17 cellular contexts compared by ENCODE assay signal in the genomic region with DNA sequence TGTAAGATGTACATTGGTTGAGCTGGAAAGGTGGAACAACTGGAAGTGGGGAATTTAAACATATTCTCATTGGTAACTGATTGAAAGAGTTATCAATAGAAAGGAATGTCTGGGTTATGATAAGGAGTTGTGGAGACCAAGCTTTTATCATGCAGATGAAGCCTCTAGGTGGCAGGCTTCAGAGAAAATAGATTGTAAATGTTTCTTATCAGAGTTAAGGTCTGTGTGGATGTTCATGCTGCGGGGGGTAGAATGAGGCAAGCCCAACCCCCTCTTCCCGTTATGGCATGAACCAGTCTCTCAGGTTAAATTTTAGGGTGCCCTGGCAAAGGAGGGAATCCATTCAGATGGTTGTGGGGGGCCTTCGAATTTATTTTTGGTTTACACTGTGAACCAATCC. TPM values are rescaled to one million over a fixed set of nuclear protein-coding genes. Genes with fewer than 3 reads are reported as not detected.
A peak's percentile ranks its signal among the peaks of the same experiment; 100 is the strongest.
DNase-seq lines count a peak whose midpoint lies in the region; TF ChIP-seq lines count a peak whose summit lies in the region.
"Had no signal": no experiment of that assay in that cellular context is flagged by ENCODE, and none has a peak within 500 bp of the region (broad histone marks: within the 10 kb centered on the region; RNA-seq: fewer than 3 reads in every experiment).

No MANE protein-coding gene starts in this region.

- peak; percentile 16 for TF ChIP-seq CTCF in foreskin fibroblast (IDR thresholded peaks at IDR 0.05; ENCODE audit: low read depth, low read length)

- in situ Hi-C loops in SK-MEL-5 (cut with HindIII; ENCODE audit: low pct_unique_long_range_greater_than_20kb, low sequenced_read_pairs): no loop called here

- DNase-seq in NCI-H82 (lab: John Stamatoyannopoulos, UW): peak; percentile 22
- no peak for DNase-seq in NCI-H82 treated with DMSO at 0.1 percent for 48 hours (lab: John Stamatoyannopoulos, UW; ENCODE audit: unreplicated experiment)
- peak; percentile 12 for DNase-seq in SK-MEL-5 (ENCODE audit: low read depth, low spot score)
- no peak for DNase-seq in foreskin fibroblast
- no peak for DNase-seq in NOMO-1 treated with DMSO at 0.1 percent for 48 hours (lab: John Stamatoyannopoulos, UW; ENCODE audit: unreplicated experiment)
- DNase-seq in NCI-H748 treated with DMSO at 0.1 percent for 48 hours (lab: John Stamatoyannopoulos, UW): no peak
- DNase-seq in cerebellar cortex (ENCODE audit: low spot score): no peak
- no peak for DNase-seq in midbrain (lab: John Stamatoyannopoulos, UW)
- DNase-seq: activated T-cell treated with anti-CD3 and anti-CD28 coated beads, Interleukin-2, amount 50 U/mL, for 72 hours; colonic mucosa; hypothalamus; naive B cell; NCI-H2081; NCI-H69; Right ventricle myocardium superior; stimulated activated CD4-positive, alpha-beta T cell treated with anti-CD3 and anti-CD28 coated beads, Interleukin-4, amount 100 ng/mL, for 24 hours; transverse colon had no signal

- no peak overlapping the region for H3K4me3 ChIP-seq in foreskin fibroblast (ENCODE audit: low read depth in 1 of 2, low read length in 2 of 2)
- H3K4me3 ChIP-seq: colonic mucosa, transverse colon had no signal

RNA-seq across cellular contexts. Expression of a gene that starts 16.0 kb away (rescaled TPM):
- 24.9 and 27.9 TPM in 2 replicates for total RNA-seq in SK-MEL-5 (2014; rRNA removed; shearing (Covaris generic))
- 19.6 and 26.8 TPM in 2 replicates for polyA plus RNA-seq in SK-MEL-5 (2015; cell fraction: cytosol; rRNA removed)
- 7.7 and 7.9 TPM in 2 replicates for polyA plus RNA-seq in SK-MEL-5 (2015; cell fraction: nucleus; rRNA removed)

Comparison
In these comparisons a context has a peak if more than half of its experiments do, and no peak if none do; other contexts are left out.
1. DNase-seq: peak in NCI-H82 (single experiment) and SK-MEL-5 (single experiment); none in NCI-H82 treated with DMSO at 0.1 percent for 48 hours (single experiment), foreskin fibroblast (0 of 2), NOMO-1 treated with DMSO at 0.1 percent for 48 hours (single experiment), NCI-H748 treated with DMSO at 0.1 percent for 48 hours (single experiment), cerebellar cortex (single experiment) and midbrain (single experiment).